Comparison of ENCODE assay signal across 8 cellular contexts in genomic region chr6:711925-712324, GRCh38. TPM values are rescaled to one million over a fixed set of nuclear protein-coding genes. Genes with fewer than 3 reads are reported as not detected.
DNase-seq lines count a peak whose midpoint lies in the region; FAIRE-seq and TF ChIP-seq lines count a peak whose summit lies in the region.

No MANE protein-coding gene starts in this region.

- peak overlapping the region in 3 of 4 donors; percentile 61 to 83 (median 61) for H3K4me3 ChIP-seq in sigmoid colon

- peak; percentile 8 for FAIRE-seq in GM19239 (lab: Jason Lieb, UNC)

- H3K27ac ChIP-seq in sigmoid colon, result peak overlapping the region; percentile 91 to 97 (median 94)

- no peaks in the 10 kb centered on the region for H3K27me3 Mint-ChIP-seq in T-helper 1 cell treated with Interleukin-12 subunit alpha and Interleukin-12 subunit beta and Interleukin-4 antibody, amounts not matched to agents 30 μg/mL and 1 μg/mL, for 36 hours (ENCODE audit: low read depth)
- H3K27me3 Mint-ChIP-seq in endothelial cell (ENCODE audit: unreplicated experiment), result peaks cover 5% of the 10 kb centered on the region

- no peak for TF ChIP-seq EP300 in sigmoid colon (IDR thresholded peaks at IDR 0.05)

- H3K4me3 Mint-ChIP-seq in T-helper 1 cell treated with Interleukin-12 subunit alpha and Interleukin-12 subunit beta and Interleukin-4 antibody, amounts not matched to agents 30 μg/mL and 1 μg/mL, for 36 hours, result peak overlapping the region; percentile 94
- H3K4me3 Mint-ChIP-seq in endothelial cell (ENCODE audit: unreplicated experiment), result no peak overlapping the region

- peak overlapping the region; percentile 99 for H3K27ac Mint-ChIP-seq in T-helper 1 cell treated with Interleukin-12 subunit alpha and Interleukin-12 subunit beta and Interleukin-4 antibody, amounts not matched to agents 30 μg/mL and 1 μg/mL, for 36 hours
- H3K27ac Mint-ChIP-seq in endothelial cell (ENCODE audit: unreplicated experiment), result peak overlapping the region; percentile 94

- peaks cover 3% of the 10 kb centered on the region for H3K36me3 Mint-ChIP-seq in T-helper 1 cell treated with Interleukin-12 subunit alpha and Interleukin-12 subunit beta and Interleukin-4 antibody, amounts not matched to agents 30 μg/mL and 1 μg/mL, for 36 hours (ENCODE audit: low read depth)
- H3K36me3 Mint-ChIP-seq in endothelial cell (ENCODE audit: low read depth, unreplicated experiment), result no peaks in the 10 kb centered on the region

- H3K4me1 Mint-ChIP-seq in T-helper 1 cell treated with Interleukin-12 subunit alpha and Interleukin-12 subunit beta and Interleukin-4 antibody, amounts not matched to agents 30 μg/mL and 1 μg/mL, for 36 hours (ENCODE audit: low read depth), result peaks cover 39% of the 10 kb centered on the region
- peaks cover 56% of the 10 kb centered on the region for H3K4me1 Mint-ChIP-seq in endothelial cell (ENCODE audit: unreplicated experiment)

- no peaks in the 10 kb centered on the region for H3K9me3 ChIP-seq in sigmoid colon

- H3K9me3 Mint-ChIP-seq in T-helper 1 cell treated with Interleukin-12 subunit alpha and Interleukin-12 subunit beta and Interleukin-4 antibody, amounts not matched to agents 30 μg/mL and 1 μg/mL, for 36 hours, result no peaks in the 10 kb centered on the region
- H3K9me3 Mint-ChIP-seq in endothelial cell (ENCODE audit: unreplicated experiment), result no peaks in the 10 kb centered on the region

- peaks cover 0 to 11% (median 7%) of the 10 kb centered on the region in 4 donors for H3K4me1 ChIP-seq in sigmoid colon

- no peak for TF ChIP-seq POLR2A in sigmoid colon (IDR thresholded peaks at IDR 0.05)

- intact Hi-C loops in sigmoid colon (cut with DNase I), result loop anchor here (2.0 to 5.0 kb wide), 2 partner anchors 19 to 675 kb away; partner anchors contain the start of genes EXOC2 and FOXF2

- no peak for TF ChIP-seq CTCF in endothelial cell (IDR thresholded peaks at IDR 0.05; ENCODE audit: unreplicated experiment)
- TF ChIP-seq CTCF in sigmoid colon (IDR thresholded peaks at IDR 0.05), result no peak

- H3K36me3 ChIP-seq in sigmoid colon, result no peaks in the 10 kb centered on the region

- no peaks in the 10 kb centered on the region for H3K27me3 ChIP-seq in sigmoid colon

- no peak for DNase-seq in GM19239 (ENCODE audit: insufficient read length, low spot score)
- DNase-seq in endothelial cell (ENCODE audit: low spot score), result no peak
- no peak for DNase-seq in sigmoid colon
- DNase-seq in SIG-M5 (lab: John Stamatoyannopoulos, UW), result no peak
- DNase-seq in SK-N-DZ (ENCODE audit: low spot score), result no peak
- DNase-seq in NCI-H1092 treated with DMSO at 0.1 percent for 48 hours (lab: John Stamatoyannopoulos, UW), result no peak
- no peak for DNase-seq in DMS153 (lab: John Stamatoyannopoulos, UW)

RNA-seq across cellular contexts. Expression of gene EXOC2, which starts 19.0 kb away (rescaled TPM):
- total RNA-seq in endothelial cell (ENCODE audit: unreplicated experiment) (34.6 TPM), sigmoid colon (10 to 100 TPM; 15.3 to 23.2 (median 19.1) TPM)
- 1 to 10 TPM; 5.4 to 9.5 (median 7.4) TPM for polyA plus RNA-seq in sigmoid colon
- 20.3 and 27.5 TPM in 2 replicates for polyA plus RNA-seq in SK-N-DZ (2014; cell fraction: cytosol; rRNA removed)
- polyA plus RNA-seq in SK-N-DZ (2014; cell fraction: nucleus; rRNA removed), result 11.2 and 14.4 TPM in 2 replicates

RNA-seq across cellular contexts. Expression of gene HUS1B, which starts 55.0 kb away (rescaled TPM):
- total RNA-seq in endothelial cell (ENCODE audit: unreplicated experiment) (0.72 TPM), sigmoid colon (1 to 10 TPM in 2 of 4 donors, under 1 TPM in 2; 0.68 to 3.6 (median 1.2) TPM)
- polyA plus RNA-seq in sigmoid colon, result under 1 TPM in 1 of 3 donors, not detected in 2; 0.36 TPM
- 0.26 and 0.82 TPM in 2 replicates for polyA plus RNA-seq in SK-N-DZ (2014; cell fraction: cytosol; rRNA removed)
- 1.9 TPM in 1 of 2 replicates, not detected in the other for polyA plus RNA-seq in SK-N-DZ (2014; cell fraction: nucleus; rRNA removed)
